In the genomic region with DNA sequence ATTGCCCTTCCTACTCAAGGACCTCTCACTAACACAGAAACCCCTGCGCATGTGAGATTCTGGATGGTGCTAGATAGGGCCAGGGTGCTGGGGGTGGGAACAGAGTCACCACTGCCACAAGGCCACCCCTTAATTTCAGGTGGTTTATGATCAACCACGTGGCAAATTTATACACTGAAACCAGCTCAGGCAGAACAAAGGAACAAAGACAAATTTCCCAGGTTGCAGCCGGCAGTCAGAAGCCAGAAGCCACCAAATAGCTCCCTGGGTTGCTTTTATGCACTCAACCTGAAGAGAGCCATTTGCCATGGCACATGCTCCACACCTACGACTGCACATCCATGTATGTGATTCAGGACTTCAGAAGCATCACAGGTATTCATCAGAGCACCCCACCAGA, we compare ENCODE assay signal across 8 cellular contexts. TPM values are rescaled to one million over a fixed set of nuclear protein-coding genes. Genes with fewer than 3 reads are reported as not detected.
DNase-seq lines count a peak whose midpoint lies in the region; ATAC-seq lines count a peak whose summit lies in the region.

No MANE protein-coding gene starts in this region.

- H3K36me3 Mint-ChIP-seq in activated naive CD8-positive, alpha-beta T cell, result peaks cover 10% of the 10 kb centered on the region

- H3K36me3 ChIP-seq in MG63, result peaks cover 5% of the 10 kb centered on the region; the same call in 1 of the 2 replicates

- no peaks in the 10 kb centered on the region for H3K9me3 ChIP-seq in MG63

- peak overlapping the region; percentile 94 for H3K27ac Mint-ChIP-seq in activated naive CD8-positive, alpha-beta T cell

- H3K27me3 Mint-ChIP-seq in activated naive CD8-positive, alpha-beta T cell, result no peaks in the 10 kb centered on the region

- ATAC-seq in GM19452 (IDR thresholded peaks at IDR 0.05; ENCODE audit: unreplicated experiment), result peak; percentile 27

- H3K4me3 ChIP-seq in MG63, result no peak overlapping the region

- H3K27me3 ChIP-seq in MG63, result no peaks in the 10 kb centered on the region

- peak; percentile 42 for DNase-seq in COR-L47 (lab: John Stamatoyannopoulos, UW)
- peak; percentile 53 for DNase-seq in NAMALWA (ENCODE audit: low spot score)
- DNase-seq in stimulated activated CD8-positive, alpha-beta memory T cell treated with anti-CD3 and anti-CD28 coated beads, Interleukin-7, amount 100 ng/mL, for 4 hours (ENCODE audit: low read depth in 2 of 2), result peak; percentile 28 to 34
- no peak for DNase-seq in GDM1 (lab: John Stamatoyannopoulos, UW)
- DNase-seq in MG63, result no peak
- no peak for DNase-seq in NCI-H2196 treated with DMSO at 0.1 percent for 48 hours (lab: John Stamatoyannopoulos, UW; ENCODE audit: unreplicated experiment)

- H3K4me1 Mint-ChIP-seq in activated naive CD8-positive, alpha-beta T cell (ENCODE audit: low read depth), result peaks cover 78% of the 10 kb centered on the region

- peak overlapping the region; percentile 95 for H3K4me3 Mint-ChIP-seq in activated naive CD8-positive, alpha-beta T cell

- H3K9me3 Mint-ChIP-seq in activated naive CD8-positive, alpha-beta T cell (ENCODE audit: low read depth), result no peaks in the 10 kb centered on the region

RNA-seq across cellular contexts. Expression of a gene that starts 2.5 kb away (rescaled TPM):
- total RNA-seq in MG63 (2014; rRNA removed; shearing (Covaris generic); ENCODE audit: low replicate concordance), result 45.4 and 56.4 TPM in 2 replicates

Comparison
In these comparisons a context has a peak if more than half of its experiments do, and no peak if none do; other contexts are left out.
1. DNase-seq: peak in COR-L47 (single experiment), NAMALWA (single experiment) and stimulated activated CD8-positive, alpha-beta memory T cell treated with anti-CD3 and anti-CD28 coated beads, Interleukin-7, amount 100 ng/mL, for 4 hours (2 of 2); none in GDM1 (single experiment), MG63 (single experiment) and NCI-H2196 treated with DMSO at 0.1 percent for 48 hours (single experiment).